In the genomic region with DNA sequence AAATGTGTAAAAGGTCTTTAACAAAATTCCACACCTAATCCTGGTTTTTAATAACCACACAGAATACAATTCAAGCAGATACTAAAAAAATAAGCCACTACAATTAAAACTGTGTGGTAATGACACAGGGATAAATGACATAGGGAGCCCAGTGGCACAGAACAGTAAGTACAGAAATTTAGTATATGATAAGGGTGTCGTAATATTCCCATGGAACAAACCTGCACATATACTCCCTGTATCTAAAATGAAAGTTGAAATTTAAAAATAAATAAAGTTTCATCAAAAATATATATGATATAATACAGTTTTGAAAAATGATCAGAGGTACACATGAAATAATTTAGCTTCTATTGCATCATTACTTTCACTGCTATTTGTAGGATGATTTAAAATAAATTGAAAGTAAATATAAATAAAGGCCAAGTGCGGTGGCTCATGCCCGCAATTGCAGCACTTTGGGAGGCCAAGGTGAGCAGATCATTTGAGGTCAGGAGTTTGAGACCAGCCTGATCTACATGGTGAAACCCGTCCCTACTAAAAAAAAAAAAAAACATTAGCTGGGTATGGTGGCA, we compare ENCODE assay signal across 1 cellular context.
A peak's percentile ranks its signal among the peaks of the same experiment; 100 is the strongest.
TF ChIP-seq lines count a peak whose summit lies in the region.

No MANE protein-coding gene starts in this region.

TF ChIP-seq in K562, 482 proteins besides CTCF, POLR2A, EP300 and RAD21 (continued from another document):
- TF ChIP-seq, protein P1, sequence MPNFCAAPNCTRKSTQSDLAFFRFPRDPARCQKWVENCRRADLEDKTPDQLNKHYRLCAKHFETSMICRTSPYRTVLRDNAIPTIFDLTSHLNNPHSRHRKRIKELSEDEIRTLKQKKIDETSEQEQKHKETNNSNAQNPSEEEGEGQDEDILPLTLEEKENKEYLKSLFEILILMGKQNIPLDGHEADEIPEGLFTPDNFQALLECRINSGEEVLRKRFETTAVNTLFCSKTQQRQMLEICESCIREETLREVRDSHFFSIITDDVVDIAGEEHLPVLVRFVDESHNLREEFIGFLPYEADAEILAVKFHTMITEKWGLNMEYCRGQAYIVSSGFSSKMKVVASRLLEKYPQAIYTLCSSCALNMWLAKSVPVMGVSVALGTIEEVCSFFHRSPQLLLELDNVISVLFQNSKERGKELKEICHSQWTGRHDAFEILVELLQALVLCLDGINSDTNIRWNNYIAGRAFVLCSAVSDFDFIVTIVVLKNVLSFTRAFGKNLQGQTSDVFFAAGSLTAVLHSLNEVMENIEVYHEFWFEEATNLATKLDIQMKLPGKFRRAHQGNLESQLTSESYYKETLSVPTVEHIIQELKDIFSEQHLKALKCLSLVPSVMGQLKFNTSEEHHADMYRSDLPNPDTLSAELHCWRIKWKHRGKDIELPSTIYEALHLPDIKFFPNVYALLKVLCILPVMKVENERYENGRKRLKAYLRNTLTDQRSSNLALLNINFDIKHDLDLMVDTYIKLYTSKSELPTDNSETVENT (CRISPR knock-in tag; IDR thresholded peaks at IDR 0.05) = no peak
- TF ChIP-seq NFE2 (IDR thresholded peaks at IDR 0.05; ENCODE audit: low read depth) (0 out of 2 replicates have a peak, but pooled peaks have one; percentile 7), DDX20 (tag; IDR thresholded peaks at IDR 0.05; ENCODE audit: low read depth) (no peak), PML (IDR thresholded peaks at IDR 0.05; ENCODE audit: low read length) (no peak), CHD1 (IDR thresholded peaks at IDR 0.05; ENCODE audit: low read length) (no peak), ATF3 (IDR thresholded peaks at IDR 0.05) (peak; percentile 72), ATF3 (CRISPR knock-in tag; conservative IDR thresholded peaks at IDR 0.05) (no peak), ZNF79 (CRISPR knock-in tag; IDR thresholded peaks at IDR 0.05; ENCODE audit: low read depth) (no peak), PPARD (CRISPR knock-in tag; IDR thresholded peaks at IDR 0.05) (no peak), SRF (CRISPR knock-in tag; IDR thresholded peaks at IDR 0.05) (no peak), ETV1 (tag; conservative IDR thresholded peaks at IDR 0.05; ENCODE audit: low read depth) (no peak), IRF2 (CRISPR knock-in tag; IDR thresholded peaks at IDR 0.05) (no peak), CEBPG (CRISPR knock-in tag; IDR thresholded peaks at IDR 0.05) (no peak; the same call in 1 of the 2 replicates), CEBPG (tag; conservative IDR thresholded peaks at IDR 0.05 in 1 of 2, IDR thresholded peaks at IDR 0.05 in 1 of 2) (peak; percentile 71 to 83)
- TF ChIP-seq, protein P2, sequence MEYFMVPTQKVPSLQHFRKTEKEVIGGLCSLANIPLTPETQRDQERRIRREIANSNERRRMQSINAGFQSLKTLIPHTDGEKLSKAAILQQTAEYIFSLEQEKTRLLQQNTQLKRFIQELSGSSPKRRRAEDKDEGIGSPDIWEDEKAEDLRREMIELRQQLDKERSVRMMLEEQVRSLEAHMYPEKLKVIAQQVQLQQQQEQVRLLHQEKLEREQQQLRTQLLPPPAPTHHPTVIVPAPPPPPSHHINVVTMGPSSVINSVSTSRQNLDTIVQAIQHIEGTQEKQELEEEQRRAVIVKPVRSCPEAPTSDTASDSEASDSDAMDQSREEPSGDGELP (CRISPR knock-in tag; IDR thresholded peaks at IDR 0.05; ENCODE audit: borderline replicate concordance) = no peak
